ENCODE assay signal across 31 cellular contexts in genomic region chr14:88481089-88481488, GRCh38.
"Had no signal": no experiment of that assay in that cellular context is flagged by ENCODE, and none has a peak within 500 bp of the region (broad histone marks: within the 10 kb centered on the region; RNA-seq: fewer than 3 reads in every experiment).

No MANE protein-coding gene starts in this region.

- DNase-seq: activated B cell treated with CpG ODN at 0.5 μM for 24 hours; activated CD4-positive, alpha-beta T cell treated with anti-CD3 and anti-CD28 coated beads for 1 hour; activated CD4-positive, alpha-beta T cell treated with anti-CD3 and anti-CD28 coated beads, Interleukin-2, amount 10 ng/mL, durations not matched to agents 24 days and 14 days; activated CD4-positive, alpha-beta T cell treated with anti-CD3 and anti-CD28 coated beads, Interleukin-2, amount 50 U/mL, for 48 hours; activated CD8-positive, alpha-beta memory T cell treated with anti-CD3 and anti-CD28 coated beads, Interleukin-2, amount 10 ng/mL, durations not matched to agents 7 days and 5 days; activated effector memory CD4-positive, alpha-beta T cell treated with anti-CD3 and anti-CD28 coated beads, Interleukin-2, amount 50 U/mL, for 16 hours; activated naive CD4-positive, alpha-beta T cell treated with Interleukin-2 at 50 U/mL for 16 hours; activated naive CD8-positive, alpha-beta T cell treated with anti-CD3 and anti-CD28 coated beads, Interleukin-2, amount 50 U/mL, for 24 hours; activated T-cell treated with anti-CD3 and anti-CD28 coated beads, Interleukin-2, amount 50 U/mL, for 4 hours; amygdala; Kasumi-1; KBM-7; NCI-H1092; NCI-H1417; NCI-H1930; NCI-H2171 treated with DMSO at 0.1 percent for 48 hours; NCI-H226; NCI-H526; NCI-H774; NK-92 treated with Interleukin-12 subunit alpha and Interleukin-12 subunit beta, amount 100 ng/mL, for 24 hours; OCI-M1; Right ventricle myocardium superior; RPMI8226; SJCRH30; SK-N-SH; SW 1271 had no signal

- H3K4me1 Mint-ChIP-seq: activated B cell treated with CpG ODN at 0.5 μM for 24 hours; activated CD4-positive, alpha-beta T cell treated with anti-CD3 and anti-CD28 coated beads, Interleukin-2, amount 10 ng/mL, durations not matched to agents 24 days and 14 days; activated CD8-positive, alpha-beta memory T cell treated with anti-CD3 and anti-CD28 coated beads, Interleukin-2, amount 10 ng/mL, durations not matched to agents 7 days and 5 days; activated naive CD8-positive, alpha-beta T cell treated with anti-CD3 and anti-CD28 coated beads, Interleukin-2, amount 50 U/mL, for 24 hours; brain had no signal

- H3K4me3 Mint-ChIP-seq: activated B cell treated with CpG ODN at 0.5 μM for 24 hours; activated CD4-positive, alpha-beta T cell treated with anti-CD3 and anti-CD28 coated beads, Interleukin-2, amount 10 ng/mL, durations not matched to agents 24 days and 14 days; activated CD8-positive, alpha-beta memory T cell treated with anti-CD3 and anti-CD28 coated beads, Interleukin-2, amount 10 ng/mL, durations not matched to agents 7 days and 5 days; activated naive CD8-positive, alpha-beta T cell treated with anti-CD3 and anti-CD28 coated beads, Interleukin-2, amount 50 U/mL, for 24 hours; activated T-cell treated with anti-CD3 and anti-CD28 coated beads, Interleukin-2, amount 50 U/mL, for 4 hours; brain had no signal

- H3K27me3 Mint-ChIP-seq: activated CD4-positive, alpha-beta T cell treated with anti-CD3 and anti-CD28 coated beads, Interleukin-2, amount 10 ng/mL, durations not matched to agents 24 days and 14 days; brain had no signal

- H3K27ac Mint-ChIP-seq: activated B cell treated with CpG ODN at 0.5 μM for 24 hours; activated CD4-positive, alpha-beta T cell treated with anti-CD3 and anti-CD28 coated beads, Interleukin-2, amount 10 ng/mL, durations not matched to agents 24 days and 14 days; activated CD8-positive, alpha-beta memory T cell treated with anti-CD3 and anti-CD28 coated beads, Interleukin-2, amount 10 ng/mL, durations not matched to agents 7 days and 5 days; activated naive CD4-positive, alpha-beta T cell treated with anti-CD3 and anti-CD28 coated beads, Interleukin-2, amount 50 U/mL, for 72 hours; activated naive CD8-positive, alpha-beta T cell treated with anti-CD3 and anti-CD28 coated beads, Interleukin-2, amount 50 U/mL, for 24 hours had no signal

- H3K27me3 ChIP-seq: SJCRH30 had no signal

- H3K9me3 ChIP-seq: SK-N-SH had no signal

- H3K4me2 ChIP-seq: SK-N-SH had no signal

- H3K4me1 ChIP-seq: SJCRH30 had no signal

- ATAC-seq: activated CD8-positive, alpha-beta memory T cell treated with anti-CD3 and anti-CD28 coated beads, Interleukin-2, amount 10 ng/mL, durations not matched to agents 7 days and 5 days; activated naive CD4-positive, alpha-beta T cell treated with anti-CD3 and anti-CD28 coated beads, Interleukin-2, amount 50 U/mL, for 72 hours; activated naive CD8-positive, alpha-beta T cell treated with anti-CD3 and anti-CD28 coated beads, Interleukin-2, amount 50 U/mL, for 24 hours; activated T-cell treated with anti-CD3 and anti-CD28 coated beads, Interleukin-2, amount 50 U/mL, for 4 hours; Panc1 had no signal

- H3K27ac ChIP-seq: SJCRH30 had no signal

- H3K9ac ChIP-seq: SK-N-SH had no signal

- FAIRE-seq: astrocyte, TTC549 had no signal

- H3K9me3 Mint-ChIP-seq: activated B cell treated with CpG ODN at 0.5 μM for 24 hours; activated CD4-positive, alpha-beta T cell treated with anti-CD3 and anti-CD28 coated beads, Interleukin-2, amount 10 ng/mL, durations not matched to agents 24 days and 14 days; activated naive CD4-positive, alpha-beta T cell treated with anti-CD3 and anti-CD28 coated beads, Interleukin-2, amount 50 U/mL, for 72 hours; activated naive CD8-positive, alpha-beta T cell treated with anti-CD3 and anti-CD28 coated beads, Interleukin-2, amount 50 U/mL, for 24 hours; activated T-cell treated with anti-CD3 and anti-CD28 coated beads, Interleukin-2, amount 50 U/mL, for 4 hours; brain had no signal

- H3K36me3 Mint-ChIP-seq: activated CD8-positive, alpha-beta memory T cell treated with anti-CD3 and anti-CD28 coated beads, Interleukin-2, amount 10 ng/mL, durations not matched to agents 7 days and 5 days; activated naive CD4-positive, alpha-beta T cell treated with anti-CD3 and anti-CD28 coated beads, Interleukin-2, amount 50 U/mL, for 72 hours had no signal

- H3K4me3 ChIP-seq: SJCRH30 had no signal
